27 cellular contexts compared by ENCODE assay signal in genomic region chr5:146945722-146946121, GRCh38.
"Had no signal": no experiment of that assay in that cellular context is flagged by ENCODE, and none has a peak within 500 bp of the region (broad histone marks: within the 10 kb centered on the region; RNA-seq: fewer than 3 reads in every experiment).

No MANE protein-coding gene starts in this region.

- H3K9me3 ChIP-seq: colonic mucosa, esophagus muscularis mucosa, gastroesophageal sphincter, heart right ventricle, mucosa of descending colon, prostate gland, spleen, transverse colon, upper lobe of right lung, uterus had no signal

- FAIRE-seq: endothelial cell of umbilical vein, islet of Langerhans had no signal

- ATAC-seq: foreskin keratinocyte; gastroesophageal sphincter; heart right ventricle; left colon; left ventricle myocardium superior; mucosa of descending colon; natural killer cell treated with Interleukin-12 subunit alpha and Interleukin-12 subunit beta and Interleukin-15 and Interleukin-18, amount 100 ng/mL, for 72 hours; right cardiac atrium; stimulated activated memory B cell treated with anti-CD40 and anti-IgM and Interleukin-4, amounts not matched to agents 10 μg/mL and 1 μg/mL and 100 μg/mL, for 72 hours; stimulated activated naive CD8-positive, alpha-beta T cell treated with anti-CD3 and anti-CD28 coated beads, Interleukin-15, Interleukin-2, amounts not matched to agents 100 U/mL and 50 U/mL, for 24 hours; upper lobe of right lung had no signal

- H3K4me1 ChIP-seq: colonic mucosa, esophagus muscularis mucosa, foreskin keratinocyte, gastroesophageal sphincter, heart right ventricle, neural progenitor cell, prostate gland, spleen, transverse colon, upper lobe of right lung, uterus had no signal

- H3K36me3 ChIP-seq: colonic mucosa, esophagus muscularis mucosa, gastroesophageal sphincter, heart right ventricle, neural progenitor cell, prostate gland, spleen, transverse colon, upper lobe of right lung, uterus had no signal

- H3K27me3 ChIP-seq: colonic mucosa, esophagus muscularis mucosa, foreskin keratinocyte, neural progenitor cell, spleen, transverse colon, upper lobe of right lung, uterus had no signal

- DNase-seq: colonic mucosa; effector CD8-positive, alpha-beta T cell; foreskin keratinocyte; glutamatergic neuron; heart right ventricle; hippocampal formation; left colon; left ventricle myocardium superior; mucosa of descending colon; naive B cell; right cardiac atrium; spleen; stimulated activated CD4-positive, alpha-beta T cell treated with anti-CD3 and anti-CD28 coated beads, Interleukin-4, amount 100 ng/mL, for 4 hours; stimulated activated naive CD8-positive, alpha-beta T cell treated with anti-CD3 and anti-CD28 coated beads, Interleukin-15, Interleukin-2, amounts not matched to agents 100 U/mL and 50 U/mL, for 24 hours; transverse colon; upper lobe of right lung; uterus had no signal

- H3K4me3 ChIP-seq: colonic mucosa, esophagus muscularis mucosa, gastroesophageal sphincter, heart right ventricle, lung, mucosa of descending colon, neural progenitor cell, prostate gland, skin epidermis, spleen, transverse colon, upper lobe of right lung, uterus had no signal

- H3K27ac ChIP-seq: colonic mucosa, esophagus muscularis mucosa, foreskin keratinocyte, gastroesophageal sphincter, heart right ventricle, neural progenitor cell, prostate gland, skin epidermis, spleen, transverse colon, upper lobe of right lung, uterus had no signal
